Comparison of ENCODE assay signal across 20 cellular contexts in the genomic region with DNA sequence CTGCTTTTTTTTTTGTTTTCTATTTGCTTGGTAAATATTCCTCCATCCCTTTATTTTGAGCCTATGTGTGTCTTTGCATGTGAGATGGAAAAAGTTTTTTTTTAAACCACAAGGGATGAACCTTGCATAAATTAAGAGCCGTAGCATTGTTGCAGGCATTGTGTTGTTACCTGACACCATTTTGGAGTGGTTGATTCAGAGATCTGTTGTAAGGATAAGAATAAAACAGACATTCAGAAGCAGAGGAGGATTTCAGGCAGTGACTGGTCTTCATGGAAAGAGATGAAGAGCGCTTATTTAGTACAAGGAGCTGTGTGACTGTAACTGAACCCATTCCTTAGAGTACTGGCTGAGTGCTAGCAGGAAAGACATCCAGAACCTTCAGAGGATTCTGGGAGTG.
DNase-seq lines count a peak whose midpoint lies in the region; ATAC-seq and TF ChIP-seq lines count a peak whose summit lies in the region.
"Had no signal": no experiment of that assay in that cellular context is flagged by ENCODE, and none has a peak within 500 bp of the region (broad histone marks: within the 10 kb centered on the region; RNA-seq: fewer than 3 reads in every experiment).

No MANE protein-coding gene starts in this region.

- peak; percentile 23 for DNase-seq in DMS79 (lab: John Stamatoyannopoulos, UW)
- DNase-seq in NCI-H128 (lab: John Stamatoyannopoulos, UW; ENCODE audit: unreplicated experiment): peak; percentile 5
- DNase-seq in RPMI7951 (ENCODE audit: low read depth): peak; percentile 43
- peak; percentile 26 for DNase-seq in fibroblast of mammary gland (ENCODE audit: low read depth)
- DNase-seq in ovary: no peak
- no peak for DNase-seq in lower leg skin (ENCODE audit: low spot score in 2 of 2)
- no peak for DNase-seq in head of caudate nucleus
- DNase-seq: activated CD4-positive, alpha-beta T cell treated with anti-CD3 and anti-CD28 coated beads for 1 hour; activated naive CD8-positive, alpha-beta T cell treated with anti-CD3 and anti-CD28 coated beads, Interleukin-2, amount 10 ng/mL, durations not matched to agents 7 days and 5 days; caudate nucleus; CD4-positive, CD25-positive, alpha-beta regulatory T cell; left lung; NCI-H2029; retina; substantia nigra; uterus had no signal

- no peak for TF ChIP-seq CTCF in fibroblast of mammary gland (conservative IDR thresholded peaks at IDR 0.05; ENCODE audit: control insufficient read depth, insufficient read depth, low read depth, low read length)
- no peak for TF ChIP-seq CTCF in ovary (IDR thresholded peaks at IDR 0.05)
- no peak for TF ChIP-seq CTCF in lower leg skin (IDR thresholded peaks at IDR 0.05)

- H3K27me3 ChIP-seq in ovary: no peaks in the 10 kb centered on the region
- H3K27me3 ChIP-seq: gastroesophageal sphincter, left lung, SJSA1, uterus had no signal

- no peaks in the 10 kb centered on the region for H3K9me3 ChIP-seq in ovary
- H3K9me3 ChIP-seq: gastroesophageal sphincter, HAP-1, left lung, SJSA1, uterus had no signal

- no peaks in the 10 kb centered on the region for H3K4me1 ChIP-seq in ovary (ENCODE audit: insufficient read depth)
- H3K4me1 ChIP-seq: HAP-1, left lung, SJSA1, uterus had no signal

- intact Hi-C loops in ovary (cut with DNase I): no loop called here
- intact Hi-C loops in lower leg skin (cut with DNase I; ENCODE audit: low total_unique reads): no loop called here
- intact Hi-C loops in head of caudate nucleus (cut with DNase I): no loop called here

- no peak for TF ChIP-seq EP300 in ovary (IDR thresholded peaks at IDR 0.05)

- H3K36me3 ChIP-seq in ovary: no peaks in the 10 kb centered on the region
- H3K36me3 ChIP-seq: gastroesophageal sphincter, HAP-1, left lung, SJSA1, uterus had no signal

- ATAC-seq in HG03280 (IDR thresholded peaks at IDR 0.05; ENCODE audit: unreplicated experiment): no peak
- ATAC-seq: gastroesophageal sphincter, left lung had no signal

- WGBS in ovary, 3 donors: 42 to 46% (median 43%) methylated on average over 2 of the region's 2 CpGs
- 14 to 24% methylated on average over 2 of the region's 2 CpGs for WGBS in lower leg skin, 2 donors

- H3K27ac ChIP-seq in ovary: no peak overlapping the region
- H3K27ac ChIP-seq: left lung, SJSA1, uterus had no signal

- TF ChIP-seq POLR2A in ovary (IDR thresholded peaks at IDR 0.05) (no peak), lower leg skin (IDR thresholded peaks at IDR 0.05) (no peak)

- no peak overlapping the region for H3K4me3 ChIP-seq in fibroblast of mammary gland (ENCODE audit: control insufficient read depth, low read depth, low read length)
- no peak overlapping the region for H3K4me3 ChIP-seq in ovary
- H3K4me3 ChIP-seq in lower leg skin (ENCODE audit: low read depth, poor library complexity, severe bottlenecking): no peak overlapping the region
- H3K4me3 ChIP-seq: gastroesophageal sphincter, HAP-1, left lung, SJSA1, uterus had no signal

Comparison
In these comparisons a context has a peak if more than half of its experiments do, and no peak if none do; other contexts are left out.
1. DNase-seq: peak in DMS79 (single experiment), NCI-H128 (single experiment), RPMI7951 (single experiment) and fibroblast of mammary gland (single experiment); none in ovary (0 of 5), lower leg skin (0 of 2) and head of caudate nucleus (0 of 42).